In genomic region chr9:7328453-7328852, GRCh38 we compare ENCODE assay signal across 27 cellular contexts.
"Had no signal": no experiment of that assay in that cellular context is flagged by ENCODE, and none has a peak within 500 bp of the region (broad histone marks: within the 10 kb centered on the region; RNA-seq: fewer than 3 reads in every experiment).

No MANE protein-coding gene starts in this region.

- DNase-seq: effector memory CD8-positive, alpha-beta T cell; gastrocnemius medialis; glutamatergic neuron; immature natural killer cell; kidney; left cardiac atrium; left ventricle myocardium superior; mesenchymal stem cell; midbrain; naive B cell; occipital lobe; pancreas; psoas muscle; retina; spleen; stimulated activated CD4-positive, alpha-beta T cell treated with anti-CD3 and anti-CD28 coated beads, Interleukin-15, amount 100 ng/mL, for 24 hours; stimulated activated CD4-positive, alpha-beta T cell treated with anti-CD3 and anti-CD28 coated beads, Interleukin-2, amount 100 ng/mL, for 24 hours; stimulated activated naive CD4-positive, alpha-beta T cell; stomach; substantia nigra; transverse colon had no signal

- ATAC-seq: effector memory CD8-positive, alpha-beta T cell; gastrocnemius medialis; left cardiac atrium; left ventricle myocardium superior; psoas muscle; sciatic nerve had no signal

- H3K4me1 Mint-ChIP-seq: immature natural killer cell, naive B cell had no signal

- H3K27ac Mint-ChIP-seq: effector memory CD8-positive, alpha-beta T cell; immature natural killer cell; naive B cell; nephron had no signal

- FAIRE-seq: kidney, pancreas had no signal

- H3K4me1 ChIP-seq: esophagus muscularis mucosa, gastrocnemius medialis, pancreas, psoas muscle, spleen, stomach, transverse colon had no signal

- H3K9me3 Mint-ChIP-seq: immature natural killer cell, naive B cell had no signal

- H3K27ac ChIP-seq: epithelial cell of prostate, esophagus muscularis mucosa, gastrocnemius medialis, pancreas, psoas muscle, spleen, stomach, thoracic aorta, transverse colon had no signal

- H3K36me3 ChIP-seq: esophagus muscularis mucosa, gastrocnemius medialis, pancreas, spleen, stomach, thoracic aorta, transverse colon had no signal

- H3K9me3 ChIP-seq: esophagus muscularis mucosa, gastrocnemius medialis, pancreas, psoas muscle, spleen, stomach, thoracic aorta, transverse colon had no signal

- H3K4me3 Mint-ChIP-seq: effector memory CD8-positive, alpha-beta T cell; immature natural killer cell; naive B cell; nephron had no signal

- H3K27me3 ChIP-seq: esophagus muscularis mucosa, gastrocnemius medialis, spleen, stomach, transverse colon had no signal

- H3K36me3 Mint-ChIP-seq: naive B cell had no signal

- H3K4me3 ChIP-seq: esophagus muscularis mucosa, gastrocnemius medialis, lung, pancreas, psoas muscle, spleen, stomach, thoracic aorta, transverse colon had no signal
